ENCODE assay signal across 1 cellular context in genomic region chr7:23864984-23865383, GRCh38.
TF ChIP-seq lines count a peak whose summit lies in the region.

No MANE protein-coding gene starts in this region.

TF ChIP-seq in SK-N-SH, 30 proteins besides CTCF, POLR2A, EP300 and RAD21 (continued from another document):
- TF ChIP-seq REST (IDR thresholded peaks at IDR 0.05; ENCODE audit: low read depth, low read length) = no peak
- TF ChIP-seq TEAD4 (IDR thresholded peaks at IDR 0.05; ENCODE audit: borderline replicate concordance, insufficient read depth) = peak; percentile 77
- TF ChIP-seq SIN3A (IDR thresholded peaks at IDR 0.05; ENCODE audit: borderline replicate concordance, low read depth, low read length) = no peak
- peak; percentile 95 for TF ChIP-seq JUND (IDR thresholded peaks at IDR 0.05)
- TF ChIP-seq EZH2phosphoT487 (IDR thresholded peaks at IDR 0.05; ENCODE audit: borderline replicate concordance, low read depth) = no peak
- peak; percentile 75 for TF ChIP-seq NFIC (IDR thresholded peaks at IDR 0.05; ENCODE audit: borderline replicate concordance)
- TF ChIP-seq TAF1 (IDR thresholded peaks at IDR 0.05; ENCODE audit: borderline replicate concordance, low read depth, low read length) = no peak
- peak; percentile 76; the same call in 1 of the 2 replicates for TF ChIP-seq FOXM1 (IDR thresholded peaks at IDR 0.05; ENCODE audit: low read depth)
- no peak for TF ChIP-seq SMC3 (IDR thresholded peaks at IDR 0.05; ENCODE audit: low read depth, low read length)
- no peak for TF ChIP-seq FOXJ3 (CRISPR knock-in tag; IDR thresholded peaks at IDR 0.05)
- TF ChIP-seq RFX5 (IDR thresholded peaks at IDR 0.05; ENCODE audit: low read length) = no peak
- TF ChIP-seq USF1 (IDR thresholded peaks at IDR 0.05; ENCODE audit: borderline replicate concordance, low read depth) = no peak
- peak; percentile 98 for TF ChIP-seq FOSL2 (IDR thresholded peaks at IDR 0.05; ENCODE audit: borderline replicate concordance, low read depth)
